Comparison of ENCODE assay signal across 8 cellular contexts in the genomic region with DNA sequence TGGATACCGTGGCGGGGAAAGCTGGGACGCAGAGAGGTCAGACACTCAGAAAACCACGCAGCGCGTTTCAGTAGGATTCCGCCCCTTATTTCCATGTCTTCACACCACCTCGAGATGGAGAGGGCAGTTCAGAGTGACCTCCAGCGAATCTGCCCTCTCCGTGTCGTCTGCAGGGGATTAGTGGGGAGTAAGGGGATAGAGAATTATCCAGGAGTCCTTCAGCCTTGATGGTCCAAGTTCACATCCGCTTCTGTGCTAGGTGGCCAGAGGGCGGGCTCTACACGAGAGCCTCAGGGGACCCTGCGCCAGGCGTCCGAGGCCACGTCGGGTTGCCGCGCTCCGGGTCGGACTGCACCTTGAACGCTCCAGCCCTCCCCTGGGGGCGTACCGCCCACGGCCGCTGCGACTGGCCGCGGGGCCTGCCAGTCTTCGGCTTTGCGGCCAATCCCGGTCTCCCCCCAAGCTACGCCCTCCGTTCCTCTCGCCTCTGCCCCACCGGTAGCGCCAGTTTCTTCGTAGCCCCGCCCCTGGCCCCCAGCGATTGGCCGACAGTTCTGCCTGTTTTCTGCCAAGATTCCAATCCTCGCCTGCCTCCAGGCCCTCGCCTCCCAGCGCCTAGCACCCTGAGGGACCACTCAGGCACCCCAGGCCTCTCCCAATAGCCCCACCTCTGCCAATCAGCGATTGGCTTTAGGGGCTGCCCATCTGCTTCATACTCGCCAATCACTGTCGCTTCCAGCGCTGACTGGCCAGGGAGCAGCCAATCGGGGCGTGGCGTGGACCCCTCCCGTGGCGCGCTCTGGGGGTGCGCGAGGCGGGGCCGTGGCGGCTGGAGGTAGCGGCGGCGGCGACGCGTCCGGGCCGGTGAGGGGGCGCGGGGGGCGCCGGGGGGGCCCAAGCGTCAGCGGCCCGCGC. TPM values are rescaled to one million over a fixed set of nuclear protein-coding genes. Genes with fewer than 3 reads are reported as not detected.
DNase-seq lines count a peak whose midpoint lies in the region; ATAC-seq, FAIRE-seq and TF ChIP-seq lines count a peak whose summit lies in the region.

A gene with protein sequence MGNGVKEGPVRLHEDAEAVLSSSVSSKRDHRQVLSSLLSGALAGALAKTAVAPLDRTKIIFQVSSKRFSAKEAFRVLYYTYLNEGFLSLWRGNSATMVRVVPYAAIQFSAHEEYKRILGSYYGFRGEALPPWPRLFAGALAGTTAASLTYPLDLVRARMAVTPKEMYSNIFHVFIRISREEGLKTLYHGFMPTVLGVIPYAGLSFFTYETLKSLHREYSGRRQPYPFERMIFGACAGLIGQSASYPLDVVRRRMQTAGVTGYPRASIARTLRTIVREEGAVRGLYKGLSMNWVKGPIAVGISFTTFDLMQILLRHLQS (plus strand): TSS at position 812 of the 915 bp plus-strand sequence. CDS start 32,131 bp downstream, outside the sequence.

- no peaks in the 10 kb centered on the region for H3K9me2 ChIP-seq in OCI-LY1 (ENCODE audit: low read depth, low read length)

- in situ Hi-C loops in Caki2 (cut with HindIII; ENCODE audit: low pct_unique_long_range_greater_than_20kb, low sequenced_read_pairs) = no loop called here

- peak within 1 kb of the TSS; percentile 84 for H3K4me2 ChIP-seq in OCI-LY1 (ENCODE audit: low read length)

- H3K79me2 ChIP-seq in OCI-LY1 (ENCODE audit: insufficient read depth, low read length) = no peaks in the 10 kb centered on the region

- peak; percentile 87 for ATAC-seq in GM21447 (IDR thresholded peaks at IDR 0.05; ENCODE audit: unreplicated experiment)

- H3K36me3 ChIP-seq in HUES64 (ENCODE audit: insufficient read depth, low read length) (peaks cover 7% of the 10 kb centered on the region; the same call in 1 of the 2 replicates), OCI-LY1 (ENCODE audit: insufficient read depth, low read length) (peaks cover 12% of the 10 kb centered on the region; the same call in 1 of the 2 replicates), mesodermal cell (ENCODE audit: control insufficient read depth, insufficient read depth, low read length) (peaks cover 15% of the 10 kb centered on the region)

- H3K27ac ChIP-seq in HUES64 (ENCODE audit: low read depth, low read length) (no peak within 1 kb of the TSS), OCI-LY1 (ENCODE audit: low read depth, low read length, poor library complexity, severe bottlenecking) (peak within 1 kb of the TSS; percentile 46), mesodermal cell (ENCODE audit: low read depth, low read length, severe bottlenecking) (peak within 1 kb of the TSS; percentile 30)

- no peaks in the 10 kb centered on the region for H3F3A ChIP-seq in OCI-LY1 (ENCODE audit: insufficient read depth, low read length)

- H3K27me3 ChIP-seq in HUES64 (ENCODE audit: insufficient read depth, low read length) (peaks cover 36% of the 10 kb centered on the region), OCI-LY1 (ENCODE audit: insufficient read depth, low read length) (no peaks in the 10 kb centered on the region)

- WGBS in HUES64 = 4% methylated on average over 77 of the region's 77 CpGs
- 4 to 8% methylated on average over 59 to 61 of the region's 77 CpGs for WGBS in mesodermal cell (ENCODE audit: insufficient coverage in 2 of 2), 2 experiments

- peak; percentile 97 for FAIRE-seq in endometrium (lab: Jason Lieb, UNC)

- DNase-seq in Caki2 (ENCODE audit: low read depth) = peak; percentile 100
- peak; percentile 98 for DNase-seq in activated CD8-positive, alpha-beta memory T cell treated with anti-CD3 and anti-CD28 coated beads, Interleukin-2, amount 50 U/mL, for 4 hours
- DNase-seq in stimulated activated CD8-positive, alpha-beta memory T cell treated with anti-CD3 and anti-CD28 coated beads, Interleukin-15, amount 100 ng/mL, for 4 hours (ENCODE audit: low read depth in 2 of 2) = peak; percentile 98 to 99

- no peak for TF ChIP-seq CTCF in OCI-LY1 (IDR thresholded peaks at IDR 0.05; ENCODE audit: low read length)

- no peaks in the 10 kb centered on the region for H3K9me3 ChIP-seq in HUES64 (ENCODE audit: insufficient read depth, low read depth, low read length)
- no peaks in the 10 kb centered on the region for H3K9me3 ChIP-seq in OCI-LY1 (ENCODE audit: low read length)
- no peaks in the 10 kb centered on the region for H3K9me3 ChIP-seq in mesodermal cell (ENCODE audit: control insufficient read depth, low read length)

- no peak within 1 kb of the TSS for H2AFZ ChIP-seq in OCI-LY1 (ENCODE audit: low read length)

- H3K9ac ChIP-seq in HUES64 (ENCODE audit: low read depth, low read length) (peak within 1 kb of the TSS; percentile 1; the same call in 1 of the 2 replicates), OCI-LY1 (ENCODE audit: low read length) (peak within 1 kb of the TSS; percentile 65)

- H3K4me1 ChIP-seq in HUES64 (ENCODE audit: insufficient read depth, low read length) (peaks cover 9% of the 10 kb centered on the region; the same call in 1 of the 2 replicates), OCI-LY1 (ENCODE audit: insufficient read depth, low read length, severe bottlenecking) (peaks cover 32% of the 10 kb centered on the region), mesodermal cell (ENCODE audit: control insufficient read depth, insufficient read depth, low read length, poor library complexity, severe bottlenecking) (peaks cover 23% of the 10 kb centered on the region)

- peak within 1 kb of the TSS; percentile 48 for H3K4me3 ChIP-seq in HUES64 (ENCODE audit: low read length)
- H3K4me3 ChIP-seq in OCI-LY1 (ENCODE audit: low read depth, low read length, poor library complexity, severe bottlenecking) = peak within 1 kb of the TSS; percentile 68
- H3K4me3 ChIP-seq in mesodermal cell (ENCODE audit: extremely low read depth, insufficient read depth, low read length, poor library complexity, severe bottlenecking) = peak within 1 kb of the TSS; percentile 46

- no peaks in the 10 kb centered on the region for H4K20me1 ChIP-seq in OCI-LY1 (ENCODE audit: insufficient read depth, low read length)

RNA-seq across cellular contexts. Expression of the gene that starts here (rescaled TPM):
- 5.1 and 7.8 TPM in 2 replicates for total RNA-seq in Caki2 (2014; rRNA removed; shearing (Covaris generic); ENCODE audit: low replicate concordance)
- 3.1 TPM for polyA plus RNA-seq in HUES64 (2013, experiment 1 of 2)
- polyA plus RNA-seq in HUES64 (2013, experiment 2 of 2) = 4.8 TPM
- 7.8 TPM for polyA plus RNA-seq in mesodermal cell (2013, experiment 1 of 2)
- 8.8 TPM for polyA plus RNA-seq in mesodermal cell (2013, experiment 2 of 2)
